ENCODE assay signal across 13 cellular contexts in genomic region chr11:2904153-2905052, GRCh38. TPM values are rescaled to one million over a fixed set of nuclear protein-coding genes. Genes with fewer than 3 reads are reported as not detected.
DNase-seq lines count a peak whose midpoint lies in the region; ATAC-seq and TF ChIP-seq lines count a peak whose summit lies in the region.
"Had no signal": no experiment of that assay in that cellular context is flagged by ENCODE, and none has a peak within 500 bp of the region (broad histone marks: within the 10 kb centered on the region; RNA-seq: fewer than 3 reads in every experiment).

No MANE protein-coding gene starts in this region.

- ATAC-seq in activated CD4-positive, CD25-positive, alpha-beta regulatory T cell treated with anti-CD3 and anti-CD28 coated beads, Interleukin-2, amount 50 U/mL, for 24 hours = no peak
- ATAC-seq in GM18505 (IDR thresholded peaks at IDR 0.05; ENCODE audit: unreplicated experiment) = no peak

- H3K9me3 Mint-ChIP-seq in activated naive CD8-positive, alpha-beta T cell (ENCODE audit: low read depth) = no peaks in the 10 kb centered on the region
- peaks cover 5% of the 10 kb centered on the region for H3K9me3 Mint-ChIP-seq in activated naive CD8-positive, alpha-beta T cell treated with anti-CD3 and anti-CD28 coated beads for 36 hours
- H3K9me3 Mint-ChIP-seq in MCF 10A (ENCODE audit: unreplicated experiment) = no peaks in the 10 kb centered on the region

- TF ChIP-seq CTCF in MCF 10A (IDR thresholded peaks at IDR 0.05; ENCODE audit: unreplicated experiment) = no peak

- no peak overlapping the region for H3K27ac Mint-ChIP-seq in activated naive CD8-positive, alpha-beta T cell
- H3K27ac Mint-ChIP-seq in activated naive CD8-positive, alpha-beta T cell treated with anti-CD3 and anti-CD28 coated beads for 36 hours = no peak overlapping the region
- no peak overlapping the region for H3K27ac Mint-ChIP-seq in MCF 10A (ENCODE audit: low read depth, unreplicated experiment)

- no TSS peak for BruUV-seq in MCF 10A (replicated peaks; lab: Mats Ljungman, UMichigan)

- H3K4me1 Mint-ChIP-seq in activated naive CD8-positive, alpha-beta T cell (ENCODE audit: low read depth) = peaks cover 21% of the 10 kb centered on the region
- H3K4me1 Mint-ChIP-seq in activated naive CD8-positive, alpha-beta T cell treated with anti-CD3 and anti-CD28 coated beads for 36 hours = peaks cover 15% of the 10 kb centered on the region
- H3K4me1 Mint-ChIP-seq in MCF 10A (ENCODE audit: insufficient read depth, unreplicated experiment) = peaks cover 30% of the 10 kb centered on the region

- H3K36me3 Mint-ChIP-seq in activated naive CD8-positive, alpha-beta T cell = peaks cover 14% of the 10 kb centered on the region
- H3K36me3 Mint-ChIP-seq in activated naive CD8-positive, alpha-beta T cell treated with anti-CD3 and anti-CD28 coated beads for 36 hours = peaks cover 16% of the 10 kb centered on the region
- no peaks in the 10 kb centered on the region for H3K36me3 Mint-ChIP-seq in MCF 10A (ENCODE audit: insufficient read depth, unreplicated experiment)

- POLR2A ChIA-PET in MCF 10A (lab: Yijun Ruan, JAX) = interaction anchor here (0.8 to 3.4 kb wide), 6 partner anchors 7 to 29 kb away, joined by 3 to 32 read pairs (median 8); partner anchors contain the start of gene PHLDA2

- H3K27me3 Mint-ChIP-seq in activated naive CD8-positive, alpha-beta T cell = no peaks in the 10 kb centered on the region
- no peaks in the 10 kb centered on the region for H3K27me3 Mint-ChIP-seq in activated naive CD8-positive, alpha-beta T cell treated with anti-CD3 and anti-CD28 coated beads for 36 hours
- no peaks in the 10 kb centered on the region for H3K27me3 Mint-ChIP-seq in MCF 10A (ENCODE audit: insufficient read depth, unreplicated experiment)

- peak overlapping the region; percentile 69 for H3K4me3 Mint-ChIP-seq in activated naive CD8-positive, alpha-beta T cell
- H3K4me3 Mint-ChIP-seq in activated naive CD8-positive, alpha-beta T cell treated with anti-CD3 and anti-CD28 coated beads for 36 hours = no peak overlapping the region
- peak overlapping the region; percentile 47 for H3K4me3 Mint-ChIP-seq in MCF 10A (ENCODE audit: unreplicated experiment)

- no peak for DNase-seq in activated naive CD8-positive, alpha-beta T cell treated with anti-CD3 and anti-CD28 coated beads for 36 hours
- DNase-seq in MCF 10A (ENCODE audit: unreplicated experiment) = peak; percentile 62
- DNase-seq in mucosa of gallbladder (ENCODE audit: low spot score) = peak; percentile 74
- DNase-seq in epidermal melanocyte (ENCODE audit: insufficient read length, low spot score) = no peak
- no peak for DNase-seq in middle frontal gyrus (ENCODE audit: extremely low spot score, low spot score)
- DNase-seq: activated CD4-positive, alpha-beta T cell treated with anti-CD3 and anti-CD28 coated beads for 1 hour; Kasumi-1; NCI-H2081; stimulated activated CD8-positive, alpha-beta memory T cell treated with anti-CD3 and anti-CD28 coated beads, Interleukin-4, amount 100 ng/mL, for 48 hours; uterus had no signal

- intact Hi-C loops in MCF 10A (cut with micrococcal nuclease) = loop anchor here (5.0 kb wide), 1 partner anchor 727 kb away; no protein-coding TSS in a partner anchor

- no peak for TF ChIP-seq POLR2A in GM18505 (IDR thresholded peaks at IDR 0.05; ENCODE audit: borderline replicate concordance, extremely low read depth, insufficient read depth, insufficient read length)

- CTCF ChIA-PET in MCF 10A (lab: Yijun Ruan, JAX) = interaction anchor here (0.6 to 2.0 kb wide), 5 partner anchors 7 to 371 kb away, joined by 3 to 10 read pairs (median 4); partner anchors contain the start of gene PHLDA2

RNA-seq across cellular contexts. Expression of gene CDKN1C, which starts 18.8 kb away (rescaled TPM):
- 1 to 10 TPM in 1 of 2 experiments, under 1 TPM in 1; 0.85 to 1.0 TPM for total RNA-seq in activated naive CD8-positive, alpha-beta T cell treated with anti-CD3 and anti-CD28 coated beads for 36 hours
- total RNA-seq in MCF 10A (2022) (5.7 and 6.9 TPM in 2 replicates), mucosa of gallbladder (59.4 TPM)

RNA-seq across cellular contexts. Expression of gene PHLDA2, which starts 24.8 kb away (rescaled TPM):
- total RNA-seq in activated naive CD8-positive, alpha-beta T cell treated with anti-CD3 and anti-CD28 coated beads for 36 hours = 1 to 10 TPM; 1.3 to 2.5 TPM
- total RNA-seq in MCF 10A (2022) = 118 and 135 TPM in 2 replicates
- 38.7 TPM for total RNA-seq in mucosa of gallbladder

Comparison
In these comparisons a context has a peak if more than half of its experiments do, and no peak if none do; other contexts are left out.
1. DNase-seq: peak in MCF 10A (single experiment) and mucosa of gallbladder (single experiment); none in activated naive CD8-positive, alpha-beta T cell treated with anti-CD3 and anti-CD28 coated beads for 36 hours (single experiment), epidermal melanocyte (single experiment) and middle frontal gyrus (single experiment).
2. RNA of gene PHLDA2, which starts 24.8 kb away (total RNA-seq): 118 to 135 TPM in MCF 10A and 38.7 TPM in mucosa of gallbladder (single experiment); 1.3 to 2.5 TPM in activated naive CD8-positive, alpha-beta T cell treated with anti-CD3 and anti-CD28 coated beads for 36 hours; every median in the first group is over 10 times any median in the second.